In genomic region chr5:147453901-147454814, GRCh38 we compare ENCODE assay signal across 8 cellular contexts. TPM values are rescaled to one million over a fixed set of nuclear protein-coding genes. Genes with fewer than 3 reads are reported as not detected.
A peak's percentile ranks its signal among the peaks of the same experiment; 100 is the strongest.
DNase-seq lines count a peak whose midpoint lies in the region; ATAC-seq and TF ChIP-seq lines count a peak whose summit lies in the region.

No MANE protein-coding gene starts in this region.

- H3K27ac Mint-ChIP-seq in progenitor cell of endocrine pancreas, result peak overlapping the region; percentile 92

- H3K36me3 Mint-ChIP-seq in progenitor cell of endocrine pancreas (ENCODE audit: insufficient read depth), result no peaks in the 10 kb centered on the region

- TF ChIP-seq CTCF in GM12864 (IDR thresholded peaks at IDR 0.05; ENCODE audit: low read depth, low read length, missing control alignments) (peak; percentile 79), left ventricle myocardium inferior (IDR thresholded peaks at IDR 0.05; ENCODE audit: borderline replicate concordance) (peak; percentile 91), progenitor cell of endocrine pancreas (IDR thresholded peaks at IDR 0.05; ENCODE audit: unreplicated experiment) (peak; percentile 97), upper lobe of right lung (IDR thresholded peaks at IDR 0.05) (peak; percentile 88)

- H3K4me3 ChIP-seq in GM12864 (ENCODE audit: low read depth, low read length), result peak overlapping the region; percentile 47
- peak overlapping the region; percentile 77 for H3K4me3 ChIP-seq in left ventricle myocardium inferior
- peak overlapping the region; percentile 73 for H3K4me3 ChIP-seq in upper lobe of right lung

- H3K36me3 ChIP-seq in left ventricle myocardium inferior (no peaks in the 10 kb centered on the region), upper lobe of right lung (no peaks in the 10 kb centered on the region)

- H3K4me1 ChIP-seq in left ventricle myocardium inferior (peaks cover 45% of the 10 kb centered on the region), upper lobe of right lung (peaks cover 14% of the 10 kb centered on the region)

- peaks cover 26% of the 10 kb centered on the region for H3K27me3 Mint-ChIP-seq in progenitor cell of endocrine pancreas

- peak overlapping the region; percentile 86 for H3K27ac ChIP-seq in left ventricle myocardium inferior (replicated peaks)
- peak overlapping the region; percentile 80 for H3K27ac ChIP-seq in upper lobe of right lung

- no peaks in the 10 kb centered on the region for H3K9me3 Mint-ChIP-seq in progenitor cell of endocrine pancreas (ENCODE audit: low read depth)

- H3K4me1 Mint-ChIP-seq in progenitor cell of endocrine pancreas (ENCODE audit: low read depth), result peaks cover 15% of the 10 kb centered on the region

- H3K27me3 ChIP-seq in left ventricle myocardium inferior (ENCODE audit: low read depth) (peaks cover 21% of the 10 kb centered on the region), upper lobe of right lung (peaks cover 9% of the 10 kb centered on the region)

- intact Hi-C loops in left ventricle myocardium inferior (cut with micrococcal nuclease) (no loop called here), upper lobe of right lung (cut with DNase I) (no loop called here)

- ATAC-seq in HG02610 (IDR thresholded peaks at IDR 0.05; ENCODE audit: unreplicated experiment) (peak; percentile 87), upper lobe of right lung (peak; percentile 92)

- H3K9me3 ChIP-seq in left ventricle myocardium inferior (replicated peaks) (no peaks in the 10 kb centered on the region), upper lobe of right lung (no peaks in the 10 kb centered on the region)

- DNase-seq in GM12864 (ENCODE audit: low read depth), result no peak
- peak; percentile 90 for DNase-seq in NCI-H1048 (lab: John Stamatoyannopoulos, UW)
- peak; percentile 87 for DNase-seq in SW480 (ENCODE audit: low spot score)
- peak; percentile 78 for DNase-seq in amniotic epithelial cell (ENCODE audit: low read depth)
- DNase-seq in left ventricle myocardium inferior, result peak; percentile 87
- DNase-seq in progenitor cell of endocrine pancreas (ENCODE audit: low spot score, unreplicated experiment), result peak; percentile 95
- peak; percentile 92 for DNase-seq in upper lobe of right lung

- peak overlapping the region; percentile 88 for H3K4me3 Mint-ChIP-seq in progenitor cell of endocrine pancreas (ENCODE audit: low read depth)

RNA-seq across cellular contexts. Expression of gene DPYSL3, which starts 55.7 kb away (rescaled TPM):
- total RNA-seq in left ventricle myocardium inferior (20.7 TPM), progenitor cell of endocrine pancreas (56.0 and 60.4 TPM in 2 replicates), upper lobe of right lung (52.8 TPM)
